ENCODE assay signal across 2 cellular contexts in the genomic region with DNA sequence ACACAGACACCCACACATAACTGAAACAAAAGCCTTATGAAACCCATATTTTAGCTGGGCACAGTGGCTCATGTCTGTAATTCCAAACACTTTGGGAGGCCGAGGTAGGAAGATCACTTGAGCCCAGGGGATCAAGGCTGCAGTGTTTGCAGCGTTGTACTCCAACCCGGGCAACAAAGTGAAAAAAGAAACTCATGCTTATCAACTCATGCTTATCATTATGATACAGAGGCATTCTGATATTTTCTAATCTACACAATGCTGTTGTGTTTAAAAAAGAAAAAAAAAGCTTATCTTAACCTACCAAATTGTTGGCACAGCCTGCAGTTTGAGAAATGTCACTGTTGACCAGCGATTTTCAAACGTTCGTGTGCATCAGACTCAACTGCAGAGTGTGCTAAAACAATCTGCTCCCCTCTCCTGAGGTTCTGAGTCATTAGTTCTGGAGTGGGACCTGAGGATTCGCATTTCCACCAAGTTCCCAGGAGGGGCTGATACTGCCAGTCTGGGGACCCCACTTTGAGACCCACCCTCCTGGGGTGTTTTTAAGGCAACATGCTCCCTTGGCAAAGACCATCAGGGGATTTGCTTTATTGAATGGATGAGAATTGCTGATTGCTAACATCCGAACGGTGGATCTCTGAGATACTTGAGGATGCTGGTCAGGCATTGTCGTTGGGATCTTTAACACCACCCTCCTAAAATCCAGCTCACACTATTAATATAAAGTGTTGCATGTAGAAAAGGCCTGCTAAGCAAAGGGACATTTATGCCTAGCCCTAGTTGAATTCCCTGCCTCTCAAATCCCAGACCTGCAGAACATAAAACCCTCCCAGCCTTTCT.
TF ChIP-seq lines count a peak whose summit lies in the region.

No MANE protein-coding gene starts in this region.

TF ChIP-seq in K562, 482 proteins besides CTCF, POLR2A, EP300 and RAD21 (continues in another document):
- TF ChIP-seq ZBTB17 (CRISPR knock-in tag; IDR thresholded peaks at IDR 0.05) (peak; percentile 66), KAT7 (CRISPR knock-in tag; IDR thresholded peaks at IDR 0.05; ENCODE audit: borderline replicate concordance) (0 out of 2 replicates have a peak, but pooled peaks have one; percentile 3), KDM1A (IDR thresholded peaks at IDR 0.05) (peak; percentile 83), CREB1 (IDR thresholded peaks at IDR 0.05) (0 out of 2 replicates have a peak, but pooled peaks have one; percentile 26), CREB1 (CRISPR knock-in tag; IDR thresholded peaks at IDR 0.05) (no peak), ZNF583 (CRISPR knock-in tag; IDR thresholded peaks at IDR 0.05) (0 out of 2 replicates have a peak, but pooled peaks have one; percentile 71), MBD2 (IDR thresholded peaks at IDR 0.05; ENCODE audit: borderline replicate concordance, low read depth) (0 out of 2 replicates have a peak, but pooled peaks have one; percentile 17), PHB2 (IDR thresholded peaks at IDR 0.05; ENCODE audit: low read depth) (peak; percentile 77; the same call in 1 of the 2 replicates), HEY1 (CRISPR knock-in tag; IDR thresholded peaks at IDR 0.05; ENCODE audit: borderline replicate concordance) (peak; percentile 22; the same call in 1 of the 2 replicates), ZSCAN29 (IDR thresholded peaks at IDR 0.05) (no peak), CTBP1 (IDR thresholded peaks at IDR 0.05; ENCODE audit: borderline replicate concordance) (peak; percentile 67; the same call in 1 of the 2 replicates), CBFA2T3 (IDR thresholded peaks at IDR 0.05) (peak; percentile 97)
- TF ChIP-seq, protein P1, sequence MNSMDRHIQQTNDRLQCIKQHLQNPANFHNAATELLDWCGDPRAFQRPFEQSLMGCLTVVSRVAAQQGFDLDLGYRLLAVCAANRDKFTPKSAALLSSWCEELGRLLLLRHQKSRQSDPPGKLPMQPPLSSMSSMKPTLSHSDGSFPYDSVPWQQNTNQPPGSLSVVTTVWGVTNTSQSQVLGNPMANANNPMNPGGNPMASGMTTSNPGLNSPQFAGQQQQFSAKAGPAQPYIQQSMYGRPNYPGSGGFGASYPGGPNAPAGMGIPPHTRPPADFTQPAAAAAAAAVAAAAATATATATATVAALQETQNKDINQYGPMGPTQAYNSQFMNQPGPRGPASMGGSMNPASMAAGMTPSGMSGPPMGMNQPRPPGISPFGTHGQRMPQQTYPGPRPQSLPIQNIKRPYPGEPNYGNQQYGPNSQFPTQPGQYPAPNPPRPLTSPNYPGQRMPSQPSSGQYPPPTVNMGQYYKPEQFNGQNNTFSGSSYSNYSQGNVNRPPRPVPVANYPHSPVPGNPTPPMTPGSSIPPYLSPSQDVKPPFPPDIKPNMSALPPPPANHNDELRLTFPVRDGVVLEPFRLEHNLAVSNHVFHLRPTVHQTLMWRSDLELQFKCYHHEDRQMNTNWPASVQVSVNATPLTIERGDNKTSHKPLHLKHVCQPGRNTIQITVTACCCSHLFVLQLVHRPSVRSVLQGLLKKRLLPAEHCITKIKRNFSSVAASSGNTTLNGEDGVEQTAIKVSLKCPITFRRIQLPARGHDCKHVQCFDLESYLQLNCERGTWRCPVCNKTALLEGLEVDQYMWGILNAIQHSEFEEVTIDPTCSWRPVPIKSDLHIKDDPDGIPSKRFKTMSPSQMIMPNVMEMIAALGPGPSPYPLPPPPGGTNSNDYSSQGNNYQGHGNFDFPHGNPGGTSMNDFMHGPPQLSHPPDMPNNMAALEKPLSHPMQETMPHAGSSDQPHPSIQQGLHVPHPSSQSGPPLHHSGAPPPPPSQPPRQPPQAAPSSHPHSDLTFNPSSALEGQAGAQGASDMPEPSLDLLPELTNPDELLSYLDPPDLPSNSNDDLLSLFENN (IDR thresholded peaks at IDR 0.05; ENCODE audit: low read depth in 2 of 2, low read length in 2 of 2), result peak in 1 of 2 experiments; percentile 91; a peak in 2 of 4 replicates
- TF ChIP-seq, protein P2, sequence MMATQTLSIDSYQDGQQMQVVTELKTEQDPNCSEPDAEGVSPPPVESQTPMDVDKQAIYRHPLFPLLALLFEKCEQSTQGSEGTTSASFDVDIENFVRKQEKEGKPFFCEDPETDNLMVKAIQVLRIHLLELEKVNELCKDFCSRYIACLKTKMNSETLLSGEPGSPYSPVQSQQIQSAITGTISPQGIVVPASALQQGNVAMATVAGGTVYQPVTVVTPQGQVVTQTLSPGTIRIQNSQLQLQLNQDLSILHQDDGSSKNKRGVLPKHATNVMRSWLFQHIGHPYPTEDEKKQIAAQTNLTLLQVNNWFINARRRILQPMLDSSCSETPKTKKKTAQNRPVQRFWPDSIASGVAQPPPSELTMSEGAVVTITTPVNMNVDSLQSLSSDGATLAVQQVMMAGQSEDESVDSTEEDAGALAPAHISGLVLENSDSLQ (IDR thresholded peaks at IDR 0.05), result 0 out of 2 replicates have a peak, but pooled peaks have one; percentile 18
- TF ChIP-seq, protein P3, sequence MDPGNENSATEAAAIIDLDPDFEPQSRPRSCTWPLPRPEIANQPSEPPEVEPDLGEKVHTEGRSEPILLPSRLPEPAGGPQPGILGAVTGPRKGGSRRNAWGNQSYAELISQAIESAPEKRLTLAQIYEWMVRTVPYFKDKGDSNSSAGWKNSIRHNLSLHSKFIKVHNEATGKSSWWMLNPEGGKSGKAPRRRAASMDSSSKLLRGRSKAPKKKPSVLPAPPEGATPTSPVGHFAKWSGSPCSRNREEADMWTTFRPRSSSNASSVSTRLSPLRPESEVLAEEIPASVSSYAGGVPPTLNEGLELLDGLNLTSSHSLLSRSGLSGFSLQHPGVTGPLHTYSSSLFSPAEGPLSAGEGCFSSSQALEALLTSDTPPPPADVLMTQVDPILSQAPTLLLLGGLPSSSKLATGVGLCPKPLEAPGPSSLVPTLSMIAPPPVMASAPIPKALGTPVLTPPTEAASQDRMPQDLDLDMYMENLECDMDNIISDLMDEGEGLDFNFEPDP (CRISPR knock-in tag; IDR thresholded peaks at IDR 0.05), result no peak
- TF ChIP-seq, protein P4, sequence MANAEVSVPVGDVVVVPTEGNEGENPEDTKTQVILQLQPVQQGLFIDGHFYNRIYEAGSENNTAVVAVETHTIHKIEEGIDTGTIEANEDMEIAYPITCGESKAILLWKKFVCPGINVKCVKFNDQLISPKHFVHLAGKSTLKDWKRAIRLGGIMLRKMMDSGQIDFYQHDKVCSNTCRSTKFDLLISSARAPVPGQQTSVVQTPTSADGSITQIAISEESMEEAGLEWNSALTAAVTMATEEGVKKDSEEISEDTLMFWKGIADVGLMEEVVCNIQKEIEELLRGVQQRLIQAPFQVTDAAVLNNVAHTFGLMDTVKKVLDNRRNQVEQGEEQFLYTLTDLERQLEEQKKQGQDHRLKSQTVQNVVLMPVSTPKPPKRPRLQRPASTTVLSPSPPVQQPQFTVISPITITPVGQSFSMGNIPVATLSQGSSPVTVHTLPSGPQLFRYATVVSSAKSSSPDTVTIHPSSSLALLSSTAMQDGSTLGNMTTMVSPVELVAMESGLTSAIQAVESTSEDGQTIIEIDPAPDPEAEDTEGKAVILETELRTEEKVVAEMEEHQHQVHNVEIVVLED (CRISPR knock-in tag; IDR thresholded peaks at IDR 0.05), result peak; percentile 25; the same call in 1 of the 2 replicates
- TF ChIP-seq, protein P5, sequence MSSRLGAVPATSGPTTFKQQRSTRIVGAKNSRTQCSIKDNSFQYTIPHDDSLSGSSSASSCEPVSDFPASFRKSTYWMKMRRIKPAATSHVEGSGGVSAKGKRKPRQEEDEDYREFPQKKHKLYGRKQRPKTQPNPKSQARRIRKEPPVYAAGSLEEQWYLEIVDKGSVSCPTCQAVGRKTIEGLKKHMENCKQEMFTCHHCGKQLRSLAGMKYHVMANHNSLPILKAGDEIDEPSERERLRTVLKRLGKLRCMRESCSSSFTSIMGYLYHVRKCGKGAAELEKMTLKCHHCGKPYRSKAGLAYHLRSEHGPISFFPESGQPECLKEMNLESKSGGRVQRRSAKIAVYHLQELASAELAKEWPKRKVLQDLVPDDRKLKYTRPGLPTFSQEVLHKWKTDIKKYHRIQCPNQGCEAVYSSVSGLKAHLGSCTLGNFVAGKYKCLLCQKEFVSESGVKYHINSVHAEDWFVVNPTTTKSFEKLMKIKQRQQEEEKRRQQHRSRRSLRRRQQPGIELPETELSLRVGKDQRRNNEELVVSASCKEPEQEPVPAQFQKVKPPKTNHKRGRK (tag; IDR thresholded peaks at IDR 0.05), result no peak

TF ChIP-seq in HepG2, 621 proteins besides CTCF, POLR2A, EP300 and RAD21:
- TF ChIP-seq ZNF567 (CRISPR knock-in tag; IDR thresholded peaks at IDR 0.05; ENCODE audit: borderline replicate concordance), result no peak
- no peak for TF ChIP-seq RFX1 (IDR thresholded peaks at IDR 0.05)
- TF ChIP-seq, protein P6, sequence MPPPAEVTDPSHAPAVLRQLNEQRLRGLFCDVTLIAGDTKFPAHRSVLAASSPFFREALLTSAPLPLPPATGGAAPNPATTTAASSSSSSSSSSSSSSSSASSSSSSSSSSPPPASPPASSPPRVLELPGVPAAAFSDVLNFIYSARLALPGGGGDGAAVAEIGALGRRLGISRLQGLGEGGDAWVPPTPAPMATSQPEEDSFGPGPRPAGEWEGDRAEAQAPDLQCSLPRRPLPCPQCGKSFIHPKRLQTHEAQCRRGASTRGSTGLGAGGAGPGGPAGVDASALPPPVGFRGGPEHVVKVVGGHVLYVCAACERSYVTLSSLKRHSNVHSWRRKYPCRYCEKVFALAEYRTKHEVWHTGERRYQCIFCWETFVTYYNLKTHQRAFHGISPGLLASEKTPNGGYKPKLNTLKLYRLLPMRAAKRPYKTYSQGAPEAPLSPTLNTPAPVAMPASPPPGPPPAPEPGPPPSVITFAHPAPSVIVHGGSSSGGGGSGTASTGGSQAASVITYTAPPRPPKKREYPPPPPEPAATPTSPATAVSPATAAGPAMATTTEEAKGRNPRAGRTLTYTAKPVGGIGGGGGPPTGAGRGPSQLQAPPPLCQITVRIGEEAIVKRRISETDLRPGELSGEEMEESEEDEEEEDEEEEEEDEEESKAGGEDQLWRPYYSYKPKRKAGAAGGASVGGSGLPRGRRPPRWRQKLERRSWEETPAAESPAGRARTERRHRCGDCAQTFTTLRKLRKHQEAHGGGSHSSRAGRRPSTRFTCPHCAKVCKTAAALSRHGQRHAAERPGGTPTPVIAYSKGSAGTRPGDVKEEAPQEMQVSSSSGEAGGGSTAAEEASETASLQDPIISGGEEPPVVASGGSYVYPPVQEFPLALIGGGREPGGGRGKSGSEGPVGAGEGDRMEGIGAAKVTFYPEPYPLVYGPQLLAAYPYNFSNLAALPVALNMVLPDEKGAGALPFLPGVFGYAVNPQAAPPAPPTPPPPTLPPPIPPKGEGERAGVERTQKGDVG (CRISPR knock-in tag; IDR thresholded peaks at IDR 0.05; ENCODE audit: borderline replicate concordance), result no peak
- no peak for TF ChIP-seq NR3C1 (CRISPR knock-in tag; IDR thresholded peaks at IDR 0.05)
- TF ChIP-seq CBX5 (CRISPR knock-in tag; IDR thresholded peaks at IDR 0.05; ENCODE audit: borderline replicate concordance), result no peak
- TF ChIP-seq KLF12 (CRISPR knock-in tag; IDR thresholded peaks at IDR 0.05; ENCODE audit: borderline replicate concordance), result no peak
- no peak for TF ChIP-seq ZNF205 (CRISPR knock-in tag; IDR thresholded peaks at IDR 0.05)
